Comparison of ENCODE assay signal across 3 cellular contexts in genomic region chr5:133624316-133624715, GRCh38.
TF ChIP-seq lines count a peak whose summit lies in the region.

No MANE protein-coding gene starts in this region.

TF ChIP-seq in HepG2, 621 proteins besides CTCF, POLR2A, EP300 and RAD21:
- TF ChIP-seq CEBPG (CRISPR knock-in tag; IDR thresholded peaks at IDR 0.05): peak; percentile 38
- no peak for TF ChIP-seq DPF2 (CRISPR knock-in tag; IDR thresholded peaks at IDR 0.05; ENCODE audit: borderline replicate concordance, low read depth)
- peak; percentile 88 for TF ChIP-seq CEBPB (IDR thresholded peaks at IDR 0.05; ENCODE audit: borderline replicate concordance, low read depth, low read length)

TF ChIP-seq in Ishikawa, 13 proteins besides CTCF, POLR2A, EP300 and RAD21:
- TF ChIP-seq CEBPB (IDR thresholded peaks at IDR 0.05) (peak; percentile 89), REST (IDR thresholded peaks at IDR 0.05; ENCODE audit: low read depth) (no peak)

TF ChIP-seq in H1, 55 proteins besides CTCF, POLR2A, EP300 and RAD21:
- peak; percentile 97 for TF ChIP-seq CEBPB (IDR thresholded peaks at IDR 0.05; ENCODE audit: low read depth, low read length)
- TF ChIP-seq USF2 (IDR thresholded peaks at IDR 0.05; ENCODE audit: low read length): no peak
- TF ChIP-seq SIN3A (conservative IDR thresholded peaks at IDR 0.05 in 1 of 2, IDR thresholded peaks at IDR 0.05 in 1 of 2; ENCODE audit: low read depth in 1 of 2, low read length in 2 of 2): no peak
TF ChIP-seq in H1: peak in this region for 1.
